In the genomic region with DNA sequence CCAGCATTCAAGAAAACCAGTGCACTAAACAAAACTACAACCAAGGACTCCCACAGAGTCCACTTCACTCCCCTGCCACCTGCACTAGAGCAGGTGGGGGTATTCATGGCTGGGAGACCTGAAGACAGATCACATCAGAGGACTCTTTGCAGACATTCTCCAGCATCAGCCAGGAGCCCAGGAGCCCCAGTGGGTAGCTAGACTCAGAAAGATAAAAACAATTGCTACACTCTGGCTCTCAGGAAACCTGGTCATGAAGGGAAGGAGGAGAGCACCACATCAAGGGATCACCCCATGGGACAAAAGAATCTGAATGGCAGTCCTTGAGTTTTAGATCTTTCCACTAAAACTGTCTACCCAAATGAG, we compare ENCODE assay signal across 7 cellular contexts.
"Had no signal": no experiment of that assay in that cellular context is flagged by ENCODE, and none has a peak within 500 bp of the region (broad histone marks: within the 10 kb centered on the region; RNA-seq: fewer than 3 reads in every experiment).

No MANE protein-coding gene starts in this region.

- H3K9ac ChIP-seq: GM23248 had no signal

- H2AFZ ChIP-seq: GM23248 had no signal

- H3K36me3 ChIP-seq: HAP-1 had no signal

- H3K27ac Mint-ChIP-seq: HFFc6 had no signal

- H3K4me3 ChIP-seq: GM23248, HAP-1 had no signal

- H3K4me1 ChIP-seq: HAP-1 had no signal

- DNase-seq: GM23248, GOT3, H7, HFFc6, IMR-90 had no signal

- H3K4me3 Mint-ChIP-seq: HFFc6 had no signal

- H3K27ac ChIP-seq: GM23248 had no signal

- ATAC-seq: HCT116 had no signal
